ENCODE assay signal across 1 cellular context in genomic region chr18:73136134-73136533, GRCh38.
TF ChIP-seq lines count a peak whose summit lies in the region.

No MANE protein-coding gene starts in this region.

TF ChIP-seq in GM23338, 12 proteins besides CTCF, POLR2A, EP300 and RAD21 (continued from another document):
- TF ChIP-seq ETS1 (IDR thresholded peaks at IDR 0.05) (no peak), REST (IDR thresholded peaks at IDR 0.05; ENCODE audit: unreplicated experiment) (no peak), ZNF114 (CRISPR knock-in tag; IDR thresholded peaks at IDR 0.05) (no peak)
